1 cellular context compared by ENCODE assay signal in the genomic region with DNA sequence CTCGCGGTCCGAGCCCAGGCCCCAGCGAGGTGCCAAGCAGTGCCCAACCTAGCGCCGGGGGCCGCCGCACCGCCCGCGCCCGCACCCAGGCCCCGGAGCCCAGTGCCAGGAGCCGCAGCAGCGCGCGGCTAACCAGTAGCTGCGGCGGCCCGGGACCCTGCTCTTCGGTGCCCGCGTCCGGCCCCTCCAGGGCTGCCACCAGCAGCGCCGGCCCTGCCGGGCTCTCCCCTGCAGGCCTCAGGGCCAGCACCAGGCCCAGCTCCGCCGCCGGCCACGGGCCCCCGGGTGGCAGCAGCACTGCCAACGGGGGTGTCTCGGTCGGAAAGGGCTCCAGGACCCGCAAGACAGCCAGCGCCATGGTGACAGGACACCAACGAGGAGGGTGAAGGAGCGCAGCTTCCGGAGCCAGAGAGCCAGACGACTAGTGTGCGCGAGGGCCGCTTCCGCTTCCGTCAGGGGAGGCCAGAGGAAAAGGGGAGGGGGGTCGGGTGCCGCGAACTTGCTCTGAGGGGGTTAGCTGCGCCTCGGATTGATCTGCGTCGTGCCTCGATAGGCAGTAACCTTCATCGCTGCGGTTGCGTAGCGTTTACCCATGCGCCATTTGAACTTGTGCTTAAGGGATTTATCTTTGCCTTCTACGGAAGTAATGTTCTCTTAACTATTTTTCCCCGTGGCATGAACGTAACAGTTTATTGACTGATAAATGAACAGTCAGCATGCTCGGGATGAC.
TF ChIP-seq lines count a peak whose summit lies in the region.

A gene with protein sequence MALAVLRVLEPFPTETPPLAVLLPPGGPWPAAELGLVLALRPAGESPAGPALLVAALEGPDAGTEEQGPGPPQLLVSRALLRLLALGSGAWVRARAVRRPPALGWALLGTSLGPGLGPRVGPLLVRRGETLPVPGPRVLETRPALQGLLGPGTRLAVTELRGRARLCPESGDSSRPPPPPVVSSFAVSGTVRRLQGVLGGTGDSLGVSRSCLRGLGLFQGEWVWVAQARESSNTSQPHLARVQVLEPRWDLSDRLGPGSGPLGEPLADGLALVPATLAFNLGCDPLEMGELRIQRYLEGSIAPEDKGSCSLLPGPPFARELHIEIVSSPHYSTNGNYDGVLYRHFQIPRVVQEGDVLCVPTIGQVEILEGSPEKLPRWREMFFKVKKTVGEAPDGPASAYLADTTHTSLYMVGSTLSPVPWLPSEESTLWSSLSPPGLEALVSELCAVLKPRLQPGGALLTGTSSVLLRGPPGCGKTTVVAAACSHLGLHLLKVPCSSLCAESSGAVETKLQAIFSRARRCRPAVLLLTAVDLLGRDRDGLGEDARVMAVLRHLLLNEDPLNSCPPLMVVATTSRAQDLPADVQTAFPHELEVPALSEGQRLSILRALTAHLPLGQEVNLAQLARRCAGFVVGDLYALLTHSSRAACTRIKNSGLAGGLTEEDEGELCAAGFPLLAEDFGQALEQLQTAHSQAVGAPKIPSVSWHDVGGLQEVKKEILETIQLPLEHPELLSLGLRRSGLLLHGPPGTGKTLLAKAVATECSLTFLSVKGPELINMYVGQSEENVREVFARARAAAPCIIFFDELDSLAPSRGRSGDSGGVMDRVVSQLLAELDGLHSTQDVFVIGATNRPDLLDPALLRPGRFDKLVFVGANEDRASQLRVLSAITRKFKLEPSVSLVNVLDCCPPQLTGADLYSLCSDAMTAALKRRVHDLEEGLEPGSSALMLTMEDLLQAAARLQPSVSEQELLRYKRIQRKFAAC (minus strand): TSS at position 389 of the 730 bp plus-strand sequence. CDS start 31 bp downstream, at position 358.

TF ChIP-seq in HepG2, 621 proteins besides CTCF, POLR2A, EP300 and RAD21 (continued from another document and continues in another):
- TF ChIP-seq, protein P1, sequence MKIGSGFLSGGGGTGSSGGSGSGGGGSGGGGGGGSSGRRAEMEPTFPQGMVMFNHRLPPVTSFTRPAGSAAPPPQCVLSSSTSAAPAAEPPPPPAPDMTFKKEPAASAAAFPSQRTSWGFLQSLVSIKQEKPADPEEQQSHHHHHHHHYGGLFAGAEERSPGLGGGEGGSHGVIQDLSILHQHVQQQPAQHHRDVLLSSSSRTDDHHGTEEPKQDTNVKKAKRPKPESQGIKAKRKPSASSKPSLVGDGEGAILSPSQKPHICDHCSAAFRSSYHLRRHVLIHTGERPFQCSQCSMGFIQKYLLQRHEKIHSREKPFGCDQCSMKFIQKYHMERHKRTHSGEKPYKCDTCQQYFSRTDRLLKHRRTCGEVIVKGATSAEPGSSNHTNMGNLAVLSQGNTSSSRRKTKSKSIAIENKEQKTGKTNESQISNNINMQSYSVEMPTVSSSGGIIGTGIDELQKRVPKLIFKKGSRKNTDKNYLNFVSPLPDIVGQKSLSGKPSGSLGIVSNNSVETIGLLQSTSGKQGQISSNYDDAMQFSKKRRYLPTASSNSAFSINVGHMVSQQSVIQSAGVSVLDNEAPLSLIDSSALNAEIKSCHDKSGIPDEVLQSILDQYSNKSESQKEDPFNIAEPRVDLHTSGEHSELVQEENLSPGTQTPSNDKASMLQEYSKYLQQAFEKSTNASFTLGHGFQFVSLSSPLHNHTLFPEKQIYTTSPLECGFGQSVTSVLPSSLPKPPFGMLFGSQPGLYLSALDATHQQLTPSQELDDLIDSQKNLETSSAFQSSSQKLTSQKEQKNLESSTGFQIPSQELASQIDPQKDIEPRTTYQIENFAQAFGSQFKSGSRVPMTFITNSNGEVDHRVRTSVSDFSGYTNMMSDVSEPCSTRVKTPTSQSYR (CRISPR knock-in tag; IDR thresholded peaks at IDR 0.05; ENCODE audit: borderline replicate concordance) = 0 out of 2 replicates have a peak, but pooled peaks have one; percentile 52
- TF ChIP-seq SNAI1 (CRISPR knock-in tag; IDR thresholded peaks at IDR 0.05; ENCODE audit: borderline replicate concordance) (no peak), ZNF839 (CRISPR knock-in tag; IDR thresholded peaks at IDR 0.05; ENCODE audit: borderline replicate concordance) (0 out of 2 replicates have a peak, but pooled peaks have one; percentile 82), SRSF9 (IDR thresholded peaks at IDR 0.05; ENCODE audit: borderline replicate concordance, insufficient read depth, low read depth, low read length, poor library complexity, severe bottlenecking) (no peak), PATZ1 (CRISPR knock-in tag; IDR thresholded peaks at IDR 0.05) (peak; percentile 92), ZNF577 (CRISPR knock-in tag; IDR thresholded peaks at IDR 0.05; ENCODE audit: borderline replicate concordance, low read depth) (no peak), HDAC6 (IDR thresholded peaks at IDR 0.05; ENCODE audit: low read depth, low read length) (no peak), ATF4 (CRISPR knock-in tag; IDR thresholded peaks at IDR 0.05) (peak in 1 of 2 experiments; percentile 58; a peak in 1 of 4 replicates), PCBP2 (optimal IDR thresholded peaks at IDR 0.05; ENCODE audit: low read depth, low read length, poor library complexity, severe bottlenecking) (no peak), NFAT5 (CRISPR knock-in tag; IDR thresholded peaks at IDR 0.05) (no peak), TAF1 (CRISPR knock-in tag; IDR thresholded peaks at IDR 0.05) (peak; percentile 76), SOX5 (CRISPR knock-in tag; IDR thresholded peaks at IDR 0.05; ENCODE audit: borderline replicate concordance) (no peak; the same call in none of the 2 replicates), ZBTB3 (CRISPR knock-in tag; IDR thresholded peaks at IDR 0.05; ENCODE audit: borderline replicate concordance, low read depth) (0 out of 2 replicates have a peak, but pooled peaks have one; percentile 54), MZF1 (CRISPR knock-in tag; IDR thresholded peaks at IDR 0.05; ENCODE audit: borderline replicate concordance) (no peak), NR2F2 (IDR thresholded peaks at IDR 0.05; ENCODE audit: borderline replicate concordance, low read depth) (0 out of 2 replicates have a peak, but pooled peaks have one; percentile 1), STAG1 (CRISPR knock-in tag; IDR thresholded peaks at IDR 0.05) (peak; percentile 10; the same call in 1 of the 2 replicates), HCFC1 (IDR thresholded peaks at IDR 0.05; ENCODE audit: low read depth, low read length) (peak; percentile 48), ZNF841 (CRISPR knock-in tag; IDR thresholded peaks at IDR 0.05; ENCODE audit: borderline replicate concordance) (0 out of 2 replicates have a peak, but pooled peaks have one; percentile 0), SNAPC5 (CRISPR knock-in tag; IDR thresholded peaks at IDR 0.05; ENCODE audit: borderline replicate concordance) (0 out of 2 replicates have a peak, but pooled peaks have one; percentile 6), ZNF672 (CRISPR knock-in tag; IDR thresholded peaks at IDR 0.05) (no peak), HNRNPL (IDR thresholded peaks at IDR 0.05; ENCODE audit: low read depth, low read length) (no peak)
- TF ChIP-seq, protein P2, sequence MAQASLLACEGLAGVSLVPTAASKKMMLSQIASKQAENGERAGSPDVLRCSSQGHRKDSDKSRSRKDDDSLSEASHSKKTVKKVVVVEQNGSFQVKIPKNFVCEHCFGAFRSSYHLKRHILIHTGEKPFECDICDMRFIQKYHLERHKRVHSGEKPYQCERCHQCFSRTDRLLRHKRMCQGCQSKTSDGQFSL (CRISPR knock-in tag; IDR thresholded peaks at IDR 0.05) = no peak; the same call in 1 of the 2 replicates
- TF ChIP-seq, protein P3, sequence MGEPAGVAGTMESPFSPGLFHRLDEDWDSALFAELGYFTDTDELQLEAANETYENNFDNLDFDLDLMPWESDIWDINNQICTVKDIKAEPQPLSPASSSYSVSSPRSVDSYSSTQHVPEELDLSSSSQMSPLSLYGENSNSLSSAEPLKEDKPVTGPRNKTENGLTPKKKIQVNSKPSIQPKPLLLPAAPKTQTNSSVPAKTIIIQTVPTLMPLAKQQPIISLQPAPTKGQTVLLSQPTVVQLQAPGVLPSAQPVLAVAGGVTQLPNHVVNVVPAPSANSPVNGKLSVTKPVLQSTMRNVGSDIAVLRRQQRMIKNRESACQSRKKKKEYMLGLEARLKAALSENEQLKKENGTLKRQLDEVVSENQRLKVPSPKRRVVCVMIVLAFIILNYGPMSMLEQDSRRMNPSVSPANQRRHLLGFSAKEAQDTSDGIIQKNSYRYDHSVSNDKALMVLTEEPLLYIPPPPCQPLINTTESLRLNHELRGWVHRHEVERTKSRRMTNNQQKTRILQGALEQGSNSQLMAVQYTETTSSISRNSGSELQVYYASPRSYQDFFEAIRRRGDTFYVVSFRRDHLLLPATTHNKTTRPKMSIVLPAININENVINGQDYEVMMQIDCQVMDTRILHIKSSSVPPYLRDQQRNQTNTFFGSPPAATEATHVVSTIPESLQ (CRISPR knock-in tag; conservative IDR thresholded peaks at IDR 0.05) = 0 out of 2 replicates have a peak, but pooled peaks have one; percentile 42
